ENCODE assay signal across 9 cellular contexts in the genomic region with DNA sequence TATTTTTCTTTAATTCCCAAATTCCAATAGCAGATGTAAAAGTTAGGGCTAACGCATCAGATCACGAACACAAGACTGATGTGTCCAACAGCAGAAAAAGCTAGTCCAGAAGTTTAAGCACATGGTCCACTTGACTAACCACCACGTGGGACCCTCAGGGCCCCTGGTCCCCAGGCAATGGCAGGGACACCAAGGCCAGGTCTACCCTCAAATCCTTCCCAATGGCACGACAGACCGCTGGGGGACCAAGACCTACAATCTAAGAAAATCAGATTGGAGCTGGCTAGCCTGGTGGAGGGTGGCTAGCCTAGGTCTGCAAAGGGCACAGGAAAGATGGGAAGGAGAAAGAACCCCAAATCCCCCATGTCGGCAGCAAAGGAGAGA. TPM values are rescaled to one million over a fixed set of nuclear protein-coding genes. Genes with fewer than 3 reads are reported as not detected.
DNase-seq lines count a peak whose midpoint lies in the region; ATAC-seq and TF ChIP-seq lines count a peak whose summit lies in the region.
"Had no signal": no experiment of that assay in that cellular context is flagged by ENCODE, and none has a peak within 500 bp of the region (broad histone marks: within the 10 kb centered on the region; RNA-seq: fewer than 3 reads in every experiment).

No MANE protein-coding gene starts in this region.

- H3K27ac ChIP-seq in left lung (no peak overlapping the region), tibial nerve (peak overlapping the region in 3 of 4 donors; percentile 87 to 97 (median 93))

- H3K4me1 ChIP-seq in left lung (peaks cover 24 to 35% of the 10 kb centered on the region in 2 donors), tibial nerve (peaks cover 0 to 66% (median 52%) of the 10 kb centered on the region in 4 donors)

- H3K9me3 ChIP-seq in left lung (no peaks in the 10 kb centered on the region), tibial nerve (no peaks in the 10 kb centered on the region)

- H3K36me3 ChIP-seq in left lung = peaks cover 0 to 17% of the 10 kb centered on the region in 2 donors
- H3K36me3 ChIP-seq in tibial nerve = peaks cover 0 to 14% (median 1%) of the 10 kb centered on the region in 3 donors

- no peak for TF ChIP-seq EP300 in tibial nerve (IDR thresholded peaks at IDR 0.05)

- no peak for ATAC-seq in activated naive CD8-positive, alpha-beta T cell treated with anti-CD3 and anti-CD28 coated beads, Interleukin-2, amount 10 ng/mL, durations not matched to agents 7 days and 5 days (ENCODE audit: low read depth)
- no peak for ATAC-seq in left lung
- ATAC-seq in GM19467 (IDR thresholded peaks at IDR 0.05; ENCODE audit: unreplicated experiment) = no peak
- no peak for ATAC-seq in GM18868 (IDR thresholded peaks at IDR 0.05; ENCODE audit: unreplicated experiment)

- H3K27me3 Mint-ChIP-seq in activated CD4-positive, alpha-beta T cell treated with anti-CD3 and anti-CD28 coated beads, Interleukin-2, amount 10 ng/mL, durations not matched to agents 24 days and 14 days = peaks cover 13% of the 10 kb centered on the region
- peaks cover 15% of the 10 kb centered on the region for H3K27me3 Mint-ChIP-seq in activated naive CD8-positive, alpha-beta T cell treated with anti-CD3 and anti-CD28 coated beads, Interleukin-2, amount 10 ng/mL, durations not matched to agents 7 days and 5 days

- WGBS in tibial nerve, 2 donors = 36 to 37% methylated on average over 6 of the region's 6 CpGs

- POLR2A ChIA-PET in activated naive CD8-positive, alpha-beta T cell treated with anti-CD3 and anti-CD28 coated beads, Interleukin-2, amount 10 ng/mL, durations not matched to agents 7 days and 5 days (lab: Charles Lee) = interaction anchor here (1.2 to 5.1 kb wide), 13 partner anchors 12 to 263 kb away, joined by 3 to 31 read pairs (median 7); partner anchors contain the start of genes FBXO24, MEPCE, MOSPD3 and POP7

- H3K27ac Mint-ChIP-seq in activated CD4-positive, alpha-beta T cell treated with anti-CD3 and anti-CD28 coated beads, Interleukin-2, amount 10 ng/mL, durations not matched to agents 24 days and 14 days = peak overlapping the region; percentile 96
- peak overlapping the region; percentile 91 for H3K27ac Mint-ChIP-seq in activated naive CD8-positive, alpha-beta T cell treated with anti-CD3 and anti-CD28 coated beads, Interleukin-2, amount 10 ng/mL, durations not matched to agents 7 days and 5 days

- intact Hi-C loops in activated CD4-positive, alpha-beta T cell treated with anti-CD3 and anti-CD28 coated beads, Interleukin-2, amount 10 ng/mL, durations not matched to agents 24 days and 14 days (cut with micrococcal nuclease) = loop anchor here (5.0 kb wide), 2 partner anchors 105 to 215 kb away; partner anchors contain the start of genes FBXO24, LRCH4 and TSC22D4
- intact Hi-C loops in left lung (cut with DNase I) = loop anchor here in 1 of 2 donors (5.0 kb wide), 1 partner anchor 125 kb away; no protein-coding TSS in a partner anchor

- H3K27me3 ChIP-seq in left lung = no peaks in the 10 kb centered on the region
- no peaks in the 10 kb centered on the region for H3K27me3 ChIP-seq in tibial nerve

- TF ChIP-seq POLR2A in tibial nerve (IDR thresholded peaks at IDR 0.05) = no peak

- peaks cover 16% of the 10 kb centered on the region for H3K36me3 Mint-ChIP-seq in activated CD4-positive, alpha-beta T cell treated with anti-CD3 and anti-CD28 coated beads, Interleukin-2, amount 10 ng/mL, durations not matched to agents 24 days and 14 days (ENCODE audit: low read depth)
- peaks cover 2% of the 10 kb centered on the region for H3K36me3 Mint-ChIP-seq in activated naive CD8-positive, alpha-beta T cell treated with anti-CD3 and anti-CD28 coated beads, Interleukin-2, amount 10 ng/mL, durations not matched to agents 7 days and 5 days

- peak overlapping the region; percentile 95 for H3K4me3 Mint-ChIP-seq in activated CD4-positive, alpha-beta T cell treated with anti-CD3 and anti-CD28 coated beads, Interleukin-2, amount 10 ng/mL, durations not matched to agents 24 days and 14 days
- peak overlapping the region; percentile 96 for H3K4me3 Mint-ChIP-seq in activated naive CD8-positive, alpha-beta T cell treated with anti-CD3 and anti-CD28 coated beads, Interleukin-2, amount 10 ng/mL, durations not matched to agents 7 days and 5 days

- TF ChIP-seq CTCF in left lung (IDR thresholded peaks at IDR 0.05) = no peak
- no peak for TF ChIP-seq CTCF in tibial nerve (IDR thresholded peaks at IDR 0.05)

- H3K4me3 ChIP-seq in left lung (peak overlapping the region; percentile 83 to 93), tibial nerve (peak overlapping the region; percentile 84 to 99 (median 92))

- no peak for DNase-seq in activated CD4-positive, alpha-beta T cell treated with anti-CD3 and anti-CD28 coated beads, Interleukin-2, amount 10 ng/mL, durations not matched to agents 24 days and 14 days
- no peak for DNase-seq in activated CD4-positive, alpha-beta T cell treated with anti-CD3 and anti-CD28 coated beads for 4 hours
- DNase-seq in activated naive CD8-positive, alpha-beta T cell treated with anti-CD3 and anti-CD28 coated beads, Interleukin-2, amount 10 ng/mL, durations not matched to agents 7 days and 5 days = no peak
- DNase-seq in left lung (peak in 1 of 2 donors; percentile 18), tibial nerve (ENCODE audit: low spot score in 2 of 2) (no peak), MV-4-11 (lab: John Stamatoyannopoulos, UW) (no peak)

- H3K4me1 Mint-ChIP-seq in activated CD4-positive, alpha-beta T cell treated with anti-CD3 and anti-CD28 coated beads, Interleukin-2, amount 10 ng/mL, durations not matched to agents 24 days and 14 days = peaks cover 28% of the 10 kb centered on the region
- peaks cover 24% of the 10 kb centered on the region for H3K4me1 Mint-ChIP-seq in activated naive CD8-positive, alpha-beta T cell treated with anti-CD3 and anti-CD28 coated beads, Interleukin-2, amount 10 ng/mL, durations not matched to agents 7 days and 5 days

- no peaks in the 10 kb centered on the region for H3K9me3 Mint-ChIP-seq in activated CD4-positive, alpha-beta T cell treated with anti-CD3 and anti-CD28 coated beads, Interleukin-2, amount 10 ng/mL, durations not matched to agents 24 days and 14 days
- H3K9me3 Mint-ChIP-seq in activated naive CD8-positive, alpha-beta T cell treated with anti-CD3 and anti-CD28 coated beads, Interleukin-2, amount 10 ng/mL, durations not matched to agents 7 days and 5 days = no peaks in the 10 kb centered on the region

RNA-seq across cellular contexts. Expression of gene GIGYF1, which starts 1.5 kb away (rescaled TPM):
- 48.8 and 52.2 TPM in 2 replicates for total RNA-seq in activated CD4-positive, alpha-beta T cell treated with anti-CD3 and anti-CD28 coated beads, Interleukin-2, amount 10 ng/mL, durations not matched to agents 24 days and 14 days
- 10 to 100 TPM; 71.5 to 75.2 TPM for total RNA-seq in activated naive CD8-positive, alpha-beta T cell treated with anti-CD3 and anti-CD28 coated beads, Interleukin-2, amount 10 ng/mL, durations not matched to agents 7 days and 5 days
- total RNA-seq in left lung (10 to 100 TPM; 28.3 to 33.0 TPM), tibial nerve (10 to 100 TPM; 50.9 to 98.1 (median 64.7) TPM)

RNA-seq across cellular contexts. Expression of gene POP7, which starts 13.4 kb away (rescaled TPM):
- 77.3 and 77.7 TPM in 2 replicates for total RNA-seq in activated CD4-positive, alpha-beta T cell treated with anti-CD3 and anti-CD28 coated beads, Interleukin-2, amount 10 ng/mL, durations not matched to agents 24 days and 14 days
- total RNA-seq in activated naive CD8-positive, alpha-beta T cell treated with anti-CD3 and anti-CD28 coated beads, Interleukin-2, amount 10 ng/mL, durations not matched to agents 7 days and 5 days = 10 to 100 TPM; 29.6 to 32.8 TPM
- total RNA-seq in left lung (10 to 100 TPM; 22.4 to 29.7 TPM), tibial nerve (10 to 100 TPM; 23.1 to 50.7 (median 35.6) TPM)

RNA-seq across cellular contexts. Expression of gene GNB2, which starts 19.0 kb away (rescaled TPM):
- total RNA-seq in activated CD4-positive, alpha-beta T cell treated with anti-CD3 and anti-CD28 coated beads, Interleukin-2, amount 10 ng/mL, durations not matched to agents 24 days and 14 days = 205 and 211 TPM in 2 replicates
- 100 to 1,000 TPM; 203 to 216 TPM for total RNA-seq in activated naive CD8-positive, alpha-beta T cell treated with anti-CD3 and anti-CD28 coated beads, Interleukin-2, amount 10 ng/mL, durations not matched to agents 7 days and 5 days
- total RNA-seq in left lung (100 to 1,000 TPM; 214 to 273 TPM), tibial nerve (100 to 1,000 TPM; 185 to 290 (median 248) TPM)

RNA-seq across cellular contexts. Expression of gene EPO, which starts 27.7 kb away (rescaled TPM):
- total RNA-seq in activated CD4-positive, alpha-beta T cell treated with anti-CD3 and anti-CD28 coated beads, Interleukin-2, amount 10 ng/mL, durations not matched to agents 24 days and 14 days = 0.40 TPM in 1 of 2 replicates, not detected in the other
- under 1 TPM in 1 of 2 experiments, not detected in 1; 0.22 TPM for total RNA-seq in activated naive CD8-positive, alpha-beta T cell treated with anti-CD3 and anti-CD28 coated beads, Interleukin-2, amount 10 ng/mL, durations not matched to agents 7 days and 5 days
- total RNA-seq in left lung = not detected
- total RNA-seq in tibial nerve = under 1 TPM in 2 of 4 donors, not detected in 2; 0.30 to 0.59 TPM
- total RNA-seq: Daoy had no signal

RNA-seq across cellular contexts. Expression of gene ACTL6B, which starts 36.3 kb away (rescaled TPM):
- not detected in 2 replicates for total RNA-seq in activated CD4-positive, alpha-beta T cell treated with anti-CD3 and anti-CD28 coated beads, Interleukin-2, amount 10 ng/mL, durations not matched to agents 24 days and 14 days
- total RNA-seq in activated naive CD8-positive, alpha-beta T cell treated with anti-CD3 and anti-CD28 coated beads, Interleukin-2, amount 10 ng/mL, durations not matched to agents 7 days and 5 days = not detected
- total RNA-seq in left lung = not detected
- total RNA-seq in tibial nerve = not detected
- total RNA-seq: Daoy had no signal

Comparison
In these comparisons a context has a peak if more than half of its experiments do, and no peak if none do; other contexts are left out.
1. H3K27ac ChIP-seq: peak in tibial nerve (3 of 4); none in left lung (0 of 2).